ENCODE assay signal across 11 cellular contexts in genomic region chr10:122706467-122706866, GRCh38. TPM values are rescaled to one million over a fixed set of nuclear protein-coding genes. Genes with fewer than 3 reads are reported as not detected.
"Had no signal": no experiment of that assay in that cellular context is flagged by ENCODE, and none has a peak within 500 bp of the region (broad histone marks: within the 10 kb centered on the region; RNA-seq: fewer than 3 reads in every experiment).

No MANE protein-coding gene starts in this region.

- H3K9ac ChIP-seq: GM23248 had no signal

- DNase-seq: GM23248, GOT3, H7, HFFc6, IMR-90, KG1 had no signal

- ATAC-seq: HCT116, K562 had no signal

- H3K9me3 ChIP-seq: HAP-1 had no signal

- H3K4me3 ChIP-seq: GM23248, HAP-1, K562 had no signal

- H3K4me1 ChIP-seq: HAP-1 had no signal

- H3K36me3 ChIP-seq: HAP-1 had no signal

- H3K27ac ChIP-seq: GM23248, HL-60 had no signal

RNA-seq across cellular contexts. Expression of gene C10orf120, which starts 6.8 kb away (rescaled TPM):
- total RNA-seq: GM23248, H4, H7, HFFc6, IMR-90, K562 had no signal
- polyA plus RNA-seq: GM23248, IMR-90, K562 had no signal
